14 cellular contexts compared by ENCODE assay signal in genomic region chr6:1136415-1136774, GRCh38.
DNase-seq lines count a peak whose midpoint lies in the region; ATAC-seq and TF ChIP-seq lines count a peak whose summit lies in the region.
"Had no signal": no experiment of that assay in that cellular context is flagged by ENCODE, and none has a peak within 500 bp of the region (broad histone marks: within the 10 kb centered on the region; RNA-seq: fewer than 3 reads in every experiment).

No MANE protein-coding gene starts in this region.

- intact Hi-C loops in CD4-positive, alpha-beta T cell (cut with DNase I, micrococcal nuclease), result no loop called here
- intact Hi-C loops in activated CD4-positive, alpha-beta memory T cell treated with anti-CD3 and anti-CD28 coated beads for 36 hours (cut with micrococcal nuclease), result no loop called here

- CTCF ChIA-PET in CD4-positive, alpha-beta T cell (lab: Charles Lee), result no interaction called here
- CTCF ChIA-PET in activated CD4-positive, alpha-beta memory T cell treated with anti-CD3 and anti-CD28 coated beads for 36 hours (lab: Charles Lee), result no interaction called here

- no peak overlapping the region for H3K27ac Mint-ChIP-seq in CD4-positive, alpha-beta T cell
- no peak overlapping the region for H3K27ac Mint-ChIP-seq in activated CD4-positive, alpha-beta memory T cell treated with anti-CD3 and anti-CD28 coated beads for 36 hours
- H3K27ac Mint-ChIP-seq: B cell; T-helper 1 cell treated with Interleukin-12 subunit alpha and Interleukin-12 subunit beta and Interleukin-4 antibody, amounts not matched to agents 30 μg/mL and 1 μg/mL, for 36 hours had no signal

- no peak overlapping the region for H3K4me3 Mint-ChIP-seq in CD4-positive, alpha-beta T cell
- H3K4me3 Mint-ChIP-seq in activated CD4-positive, alpha-beta memory T cell treated with anti-CD3 and anti-CD28 coated beads for 36 hours, result no peak overlapping the region
- H3K4me3 Mint-ChIP-seq: activated T-cell treated with anti-CD3 and anti-CD28 coated beads, Interleukin-2, amount 50 U/mL, for 4 hours; B cell; T-helper 1 cell treated with Interleukin-12 subunit alpha and Interleukin-12 subunit beta and Interleukin-4 antibody, amounts not matched to agents 30 μg/mL and 1 μg/mL, for 36 hours had no signal

- POLR2A ChIA-PET in CD4-positive, alpha-beta T cell (lab: Charles Lee), result no interaction called here
- POLR2A ChIA-PET in activated CD4-positive, alpha-beta memory T cell treated with anti-CD3 and anti-CD28 coated beads for 36 hours (lab: Charles Lee), result no interaction called here

- H3K4me1 Mint-ChIP-seq in CD4-positive, alpha-beta T cell (ENCODE audit: low read depth), result no peaks in the 10 kb centered on the region
- no peaks in the 10 kb centered on the region for H3K4me1 Mint-ChIP-seq in activated CD4-positive, alpha-beta memory T cell treated with anti-CD3 and anti-CD28 coated beads for 36 hours (ENCODE audit: low read depth)
- H3K4me1 Mint-ChIP-seq: B cell had no signal

- H3K27ac ChIP-seq in layer of hippocampus (ENCODE audit: low read depth, low read length), result peak overlapping the region; percentile 3
- H3K27ac ChIP-seq in CD4-positive, alpha-beta T cell (ENCODE audit: low read depth, low read length), result no peak overlapping the region

- peak; percentile 72 for DNase-seq in A172 (ENCODE audit: low spot score)
- peak; percentile 63 for DNase-seq in HS-5 (ENCODE audit: low read depth)
- peak; percentile 91 for DNase-seq in cerebellar cortex (ENCODE audit: low spot score)
- DNase-seq in CD4-positive, alpha-beta T cell, result no peak
- DNase-seq in activated CD4-positive, alpha-beta memory T cell treated with anti-CD3 and anti-CD28 coated beads for 36 hours, result no peak
- DNase-seq in activated CD4-positive, CD25-positive, alpha-beta regulatory T cell treated with anti-CD3 and anti-CD28 coated beads, Interleukin-2, amount 50 U/mL, for 72 hours, result no peak
- no peak for DNase-seq in activated T-cell treated with anti-CD3 and anti-CD28 coated beads, Interleukin-2, amount 50 U/mL, for 1 hour
- DNase-seq: activated T-cell treated with anti-CD3 and anti-CD28 coated beads, Interleukin-2, amount 50 U/mL, for 4 hours; NCI-H2081; stimulated activated CD4-positive, alpha-beta T cell treated with anti-CD3 and anti-CD28 coated beads, Interleukin-4, amount 100 ng/mL, for 4 hours had no signal

- no peaks in the 10 kb centered on the region for H3K9me3 ChIP-seq in CD4-positive, alpha-beta T cell (ENCODE audit: control insufficient read depth, low read length)

- no peak for TF ChIP-seq CTCF in CD4-positive, alpha-beta T cell (IDR thresholded peaks at IDR 0.05)

- peaks cover 29% of the 10 kb centered on the region for H3K27me3 Mint-ChIP-seq in CD4-positive, alpha-beta T cell
- H3K27me3 Mint-ChIP-seq in activated CD4-positive, alpha-beta memory T cell treated with anti-CD3 and anti-CD28 coated beads for 36 hours, result peaks cover 8% of the 10 kb centered on the region

- no peaks in the 10 kb centered on the region for H3K36me3 Mint-ChIP-seq in CD4-positive, alpha-beta T cell (ENCODE audit: low read depth)
- no peaks in the 10 kb centered on the region for H3K36me3 Mint-ChIP-seq in activated CD4-positive, alpha-beta memory T cell treated with anti-CD3 and anti-CD28 coated beads for 36 hours

- H3K9me3 Mint-ChIP-seq in CD4-positive, alpha-beta T cell, result peaks cover 2% of the 10 kb centered on the region
- peaks cover 7% of the 10 kb centered on the region for H3K9me3 Mint-ChIP-seq in activated CD4-positive, alpha-beta memory T cell treated with anti-CD3 and anti-CD28 coated beads for 36 hours
- H3K9me3 Mint-ChIP-seq: T-helper 1 cell treated with Interleukin-12 subunit alpha and Interleukin-12 subunit beta and Interleukin-4 antibody, amounts not matched to agents 30 μg/mL and 1 μg/mL, for 36 hours had no signal

- no peaks in the 10 kb centered on the region for H3K27me3 ChIP-seq in layer of hippocampus (ENCODE audit: control insufficient read depth, insufficient read depth, low read length)
- peaks cover 4% of the 10 kb centered on the region for H3K27me3 ChIP-seq in CD4-positive, alpha-beta T cell (ENCODE audit: control insufficient read depth, insufficient read depth, low read length)

- no peak for ATAC-seq in CD4-positive, alpha-beta T cell (ENCODE audit: poor library complexity)
- ATAC-seq: activated T-cell treated with anti-CD3 and anti-CD28 coated beads, Interleukin-2, amount 50 U/mL, for 4 hours; mucosa of descending colon had no signal

Comparison
In these comparisons a context has a peak if more than half of its experiments do, and no peak if none do; other contexts are left out.
1. DNase-seq: peak in A172 (single experiment), HS-5 (single experiment) and cerebellar cortex (single experiment); none in CD4-positive, alpha-beta T cell (0 of 10), activated CD4-positive, alpha-beta memory T cell treated with anti-CD3 and anti-CD28 coated beads for 36 hours (single experiment), activated CD4-positive, CD25-positive, alpha-beta regulatory T cell treated with anti-CD3 and anti-CD28 coated beads, Interleukin-2, amount 50 U/mL, for 72 hours (single experiment) and activated T-cell treated with anti-CD3 and anti-CD28 coated beads, Interleukin-2, amount 50 U/mL, for 1 hour (single experiment).